ENCODE assay signal across 28 cellular contexts in the genomic region with DNA sequence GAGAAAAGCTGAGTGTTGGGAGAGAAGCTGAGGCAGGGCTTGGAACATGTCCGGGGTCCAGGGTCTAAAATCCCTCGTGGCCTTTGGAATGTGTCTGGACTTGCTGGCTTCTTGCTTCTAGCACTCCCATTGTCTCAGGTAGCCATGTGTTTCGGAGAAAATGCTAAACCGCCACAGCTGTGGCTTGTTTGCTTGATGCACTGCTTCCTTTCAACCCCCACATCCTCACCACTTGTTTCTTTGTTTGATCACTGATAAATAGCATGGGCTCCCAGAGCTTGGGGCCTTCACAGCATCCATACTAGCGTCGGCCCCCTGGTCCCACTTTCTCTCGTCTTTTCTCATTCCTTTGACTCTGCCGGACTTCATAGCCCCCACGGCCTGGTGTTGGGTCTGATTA.
DNase-seq lines count a peak whose midpoint lies in the region; ATAC-seq and TF ChIP-seq lines count a peak whose summit lies in the region.
"Had no signal": no experiment of that assay in that cellular context is flagged by ENCODE, and none has a peak within 500 bp of the region (broad histone marks: within the 10 kb centered on the region; RNA-seq: fewer than 3 reads in every experiment).

No MANE protein-coding gene starts in this region.

- H3K4me1 Mint-ChIP-seq in activated CD8-positive, alpha-beta T cell treated with anti-CD3 and anti-CD28 coated beads, Interleukin-2, amount 10 ng/mL, durations not matched to agents 7 days and 5 days (ENCODE audit: low read depth): peaks cover 13% of the 10 kb centered on the region
- no peaks in the 10 kb centered on the region for H3K4me1 Mint-ChIP-seq in activated CD8-positive, alpha-beta T cell treated with anti-CD3 and anti-CD28 coated beads for 36 hours (ENCODE audit: low read depth)
- H3K4me1 Mint-ChIP-seq in CD4-positive, alpha-beta memory T cell: peaks cover 3 to 15% (median 10%) of the 10 kb centered on the region in 4 donors
- H3K4me1 Mint-ChIP-seq in T-cell: peaks cover 0 to 17% (median 7%) of the 10 kb centered on the region in 3 donors
- no peaks in the 10 kb centered on the region for H3K4me1 Mint-ChIP-seq in endothelial cell (ENCODE audit: unreplicated experiment)
- H3K4me1 Mint-ChIP-seq: B cell had no signal

- no peak overlapping the region for H3K4me3 Mint-ChIP-seq in activated CD8-positive, alpha-beta T cell treated with anti-CD3 and anti-CD28 coated beads, Interleukin-2, amount 10 ng/mL, durations not matched to agents 7 days and 5 days
- no peak overlapping the region for H3K4me3 Mint-ChIP-seq in activated CD8-positive, alpha-beta T cell treated with anti-CD3 and anti-CD28 coated beads for 36 hours
- H3K4me3 Mint-ChIP-seq in CD4-positive, alpha-beta memory T cell: peak overlapping the region in 5 of 8 donors; percentile 4 to 61 (median 42)
- H3K4me3 Mint-ChIP-seq in T-cell (no peak overlapping the region), endothelial cell (ENCODE audit: unreplicated experiment) (peak overlapping the region; percentile 7)
- H3K4me3 Mint-ChIP-seq: B cell, H9 had no signal

- H3K27ac ChIP-seq in CD4-positive, alpha-beta memory T cell (ENCODE audit: low read depth, low read length): no peak overlapping the region
- H3K27ac ChIP-seq: A549, GM23248, HL-60, PC-9 had no signal

- intact Hi-C loops in activated CD8-positive, alpha-beta T cell treated with anti-CD3 and anti-CD28 coated beads for 36 hours (cut with micrococcal nuclease): no loop called here
- intact Hi-C loops in CD4-positive, alpha-beta memory T cell (cut with micrococcal nuclease): no loop called here

- no peaks in the 10 kb centered on the region for H3K27me3 Mint-ChIP-seq in activated CD8-positive, alpha-beta T cell treated with anti-CD3 and anti-CD28 coated beads, Interleukin-2, amount 10 ng/mL, durations not matched to agents 7 days and 5 days (ENCODE audit: low read depth)
- no peaks in the 10 kb centered on the region for H3K27me3 Mint-ChIP-seq in activated CD8-positive, alpha-beta T cell treated with anti-CD3 and anti-CD28 coated beads for 36 hours
- no peaks in the 10 kb centered on the region for H3K27me3 Mint-ChIP-seq in CD4-positive, alpha-beta memory T cell
- H3K27me3 Mint-ChIP-seq in T-cell: no peaks in the 10 kb centered on the region
- H3K27me3 Mint-ChIP-seq in endothelial cell (ENCODE audit: unreplicated experiment): peaks cover 2% of the 10 kb centered on the region
- H3K27me3 Mint-ChIP-seq: B cell had no signal

- H3K9me3 Mint-ChIP-seq in activated CD8-positive, alpha-beta T cell treated with anti-CD3 and anti-CD28 coated beads, Interleukin-2, amount 10 ng/mL, durations not matched to agents 7 days and 5 days (ENCODE audit: insufficient read depth): peaks cover 17% of the 10 kb centered on the region
- H3K9me3 Mint-ChIP-seq in activated CD8-positive, alpha-beta T cell treated with anti-CD3 and anti-CD28 coated beads for 36 hours: no peaks in the 10 kb centered on the region
- H3K9me3 Mint-ChIP-seq in CD4-positive, alpha-beta memory T cell: peaks cover 0 to 6% (median 5%) of the 10 kb centered on the region in 8 donors
- peaks cover 0 to 8% (median 3%) of the 10 kb centered on the region in 3 donors for H3K9me3 Mint-ChIP-seq in T-cell
- no peaks in the 10 kb centered on the region for H3K9me3 Mint-ChIP-seq in endothelial cell (ENCODE audit: unreplicated experiment)

- CTCF ChIA-PET in activated CD8-positive, alpha-beta T cell treated with anti-CD3 and anti-CD28 coated beads, Interleukin-2, amount 10 ng/mL, durations not matched to agents 7 days and 5 days (lab: Charles Lee): interaction anchor here (1.3 kb wide), 1 partner anchor 14 kb away, joined by 3 read pairs; no protein-coding TSS in a partner anchor
- CTCF ChIA-PET in activated CD8-positive, alpha-beta T cell treated with anti-CD3 and anti-CD28 coated beads for 36 hours (lab: Charles Lee): no interaction called here
- CTCF ChIA-PET in CD4-positive, alpha-beta memory T cell (lab: Charles Lee; ENCODE audit: partially characterized antibody): no interaction called here
- CTCF ChIA-PET in T-cell (lab: Charles Lee): no interaction called here

- peak overlapping the region; percentile 53 for H3K27ac Mint-ChIP-seq in activated CD8-positive, alpha-beta T cell treated with anti-CD3 and anti-CD28 coated beads, Interleukin-2, amount 10 ng/mL, durations not matched to agents 7 days and 5 days
- no peak overlapping the region for H3K27ac Mint-ChIP-seq in activated CD8-positive, alpha-beta T cell treated with anti-CD3 and anti-CD28 coated beads for 36 hours
- peak overlapping the region in 4 of 7 donors; percentile 9 to 88 (median 56) for H3K27ac Mint-ChIP-seq in CD4-positive, alpha-beta memory T cell
- peak overlapping the region in 1 of 2 donors; percentile 37 for H3K27ac Mint-ChIP-seq in T-cell
- peak overlapping the region; percentile 57 for H3K27ac Mint-ChIP-seq in endothelial cell (ENCODE audit: unreplicated experiment)
- H3K27ac Mint-ChIP-seq: B cell, H9 had no signal

- POLR2A ChIA-PET in activated CD8-positive, alpha-beta T cell treated with anti-CD3 and anti-CD28 coated beads, Interleukin-2, amount 10 ng/mL, durations not matched to agents 7 days and 5 days (lab: Charles Lee): no interaction called here
- POLR2A ChIA-PET in activated CD8-positive, alpha-beta T cell treated with anti-CD3 and anti-CD28 coated beads for 36 hours (lab: Charles Lee): no interaction called here
- POLR2A ChIA-PET in CD4-positive, alpha-beta memory T cell (lab: Charles Lee; ENCODE audit: partially characterized antibody): no interaction called here
- POLR2A ChIA-PET in T-cell (lab: Charles Lee): no interaction called here

- no peaks in the 10 kb centered on the region for H3K9me3 ChIP-seq in CD4-positive, alpha-beta memory T cell (ENCODE audit: control insufficient read depth in 1 of 2, low read length in 2 of 2)
- no peaks in the 10 kb centered on the region for H3K9me3 ChIP-seq in HAP-1
- H3K9me3 ChIP-seq: A549, Caco-2 had no signal

- in situ Hi-C loops in HAP-1 (cut with MboI; ENCODE audit: low sequenced_read_pairs): no loop called here

- TF ChIP-seq CTCF in activated CD8-positive, alpha-beta T cell treated with anti-CD3 and anti-CD28 coated beads for 36 hours (IDR thresholded peaks at IDR 0.05): no peak
- no peak for TF ChIP-seq CTCF in endothelial cell (IDR thresholded peaks at IDR 0.05; ENCODE audit: unreplicated experiment)

- H3K27me3 ChIP-seq in CD4-positive, alpha-beta memory T cell (ENCODE audit: insufficient read depth, low read length): no peaks in the 10 kb centered on the region
- H3K27me3 ChIP-seq in HAP-1 (ENCODE audit: low read depth): no peaks in the 10 kb centered on the region

- peaks cover 3% of the 10 kb centered on the region for H3K4me1 ChIP-seq in CD4-positive, alpha-beta memory T cell (ENCODE audit: insufficient read depth, low read length)
- peaks cover 5% of the 10 kb centered on the region; the same call in 1 of the 2 replicates for H3K4me1 ChIP-seq in HAP-1
- H3K4me1 ChIP-seq: A549, Caco-2 had no signal

- ATAC-seq in activated CD8-positive, alpha-beta T cell treated with anti-CD3 and anti-CD28 coated beads, Interleukin-2, amount 10 ng/mL, durations not matched to agents 7 days and 5 days: no peak
- no peak for ATAC-seq in activated CD8-positive, alpha-beta T cell treated with anti-CD3 and anti-CD28 coated beads for 36 hours
- ATAC-seq in T-cell (replicated peaks in 1 of 4) (peak in 3 of 4 experiments; percentile 32 to 70 (median 45)), HG03469 (IDR thresholded peaks at IDR 0.05; ENCODE audit: unreplicated experiment) (no peak)
- ATAC-seq: A549, HepG2 had no signal

- peak; percentile 37 for DNase-seq in activated CD8-positive, alpha-beta T cell treated with anti-CD3 and anti-CD28 coated beads, Interleukin-2, amount 10 ng/mL, durations not matched to agents 7 days and 5 days
- no peak for DNase-seq in activated CD8-positive, alpha-beta T cell treated with anti-CD3 and anti-CD28 coated beads for 36 hours
- DNase-seq in CD4-positive, alpha-beta memory T cell: peak in 3 of 5 donors; percentile 1 to 36 (median 19)
- DNase-seq in T-cell (peak in 2 of 34 experiments; percentile 1 to 2), endothelial cell (ENCODE audit: low spot score) (no peak), HAP-1 (ENCODE audit: low spot score in 2 of 2) (no peak), DMS79 treated with DMSO at 0.1 percent for 48 hours (lab: John Stamatoyannopoulos, UW) (no peak)
- DNase-seq: Caco-2, DMS 273 treated with DMSO at 0.1 percent for 48 hours, GM23248, H9, KBM-7, MM.1S, NCI-H1048, NCI-H1417 treated with DMSO at 0.1 percent for 48 hours, NCI-H187 treated with DMSO at 0.1 percent for 48 hours, NCI-H2107, NCI-H2227 treated with DMSO at 0.1 percent for 48 hours, NCI-H510A treated with DMSO at 0.1 percent for 48 hours, NCI-H748 treated with DMSO at 0.1 percent for 48 hours, PC-9, RPMI8226, SHP77 had no signal

- H3K36me3 ChIP-seq in CD4-positive, alpha-beta memory T cell (ENCODE audit: insufficient read depth, low read length): no peaks in the 10 kb centered on the region
- no peaks in the 10 kb centered on the region for H3K36me3 ChIP-seq in HAP-1 (replicated peaks)

- H3K4me3 ChIP-seq in CD4-positive, alpha-beta memory T cell (ENCODE audit: low read length in 2 of 2): no peak overlapping the region
- no peak overlapping the region for H3K4me3 ChIP-seq in HAP-1
- H3K4me3 ChIP-seq: A549, GM23248, PC-9 had no signal

- H3K36me3 Mint-ChIP-seq in activated CD8-positive, alpha-beta T cell treated with anti-CD3 and anti-CD28 coated beads, Interleukin-2, amount 10 ng/mL, durations not matched to agents 7 days and 5 days (ENCODE audit: low read depth): peaks cover 17% of the 10 kb centered on the region
- H3K36me3 Mint-ChIP-seq in activated CD8-positive, alpha-beta T cell treated with anti-CD3 and anti-CD28 coated beads for 36 hours (ENCODE audit: low read depth): peaks cover 13% of the 10 kb centered on the region
- H3K36me3 Mint-ChIP-seq in CD4-positive, alpha-beta memory T cell: peaks cover 11 to 36% of the 10 kb centered on the region in 2 donors
- H3K36me3 Mint-ChIP-seq in T-cell: peaks cover 38% of the 10 kb centered on the region
- peaks cover 40% of the 10 kb centered on the region for H3K36me3 Mint-ChIP-seq in endothelial cell (ENCODE audit: low read depth, unreplicated experiment)

Comparison
In these comparisons a context has a peak if more than half of its experiments do, and no peak if none do; other contexts are left out.
1. DNase-seq: peak in activated CD8-positive, alpha-beta T cell treated with anti-CD3 and anti-CD28 coated beads, Interleukin-2, amount 10 ng/mL, durations not matched to agents 7 days and 5 days (single experiment) and CD4-positive, alpha-beta memory T cell (3 of 5); none in activated CD8-positive, alpha-beta T cell treated with anti-CD3 and anti-CD28 coated beads for 36 hours (single experiment), endothelial cell (single experiment), HAP-1 (0 of 2) and DMS79 treated with DMSO at 0.1 percent for 48 hours (single experiment).
2. ATAC-seq: peak in T-cell (3 of 4); none in activated CD8-positive, alpha-beta T cell treated with anti-CD3 and anti-CD28 coated beads, Interleukin-2, amount 10 ng/mL, durations not matched to agents 7 days and 5 days (single experiment), activated CD8-positive, alpha-beta T cell treated with anti-CD3 and anti-CD28 coated beads for 36 hours (single experiment) and HG03469 (single experiment).
3. H3K4me3 Mint-ChIP-seq: peak in CD4-positive, alpha-beta memory T cell (5 of 8) and endothelial cell (single experiment); none in activated CD8-positive, alpha-beta T cell treated with anti-CD3 and anti-CD28 coated beads, Interleukin-2, amount 10 ng/mL, durations not matched to agents 7 days and 5 days (single experiment), activated CD8-positive, alpha-beta T cell treated with anti-CD3 and anti-CD28 coated beads for 36 hours (single experiment) and T-cell (0 of 3).